Comparison of ENCODE assay signal across 1 cellular context in genomic region chr14:49659526-49660455, GRCh38.
TF ChIP-seq lines count a peak whose summit lies in the region.

No MANE protein-coding gene starts in this region.

TF ChIP-seq in HepG2, 621 proteins besides CTCF, POLR2A, EP300 and RAD21 (continues in another document):
- no peak for TF ChIP-seq TRIM24 (CRISPR knock-in tag; IDR thresholded peaks at IDR 0.05)
- no peak for TF ChIP-seq KLF12 (CRISPR knock-in tag; IDR thresholded peaks at IDR 0.05; ENCODE audit: borderline replicate concordance)
- no peak for TF ChIP-seq ZNF883 (CRISPR knock-in tag; IDR thresholded peaks at IDR 0.05; ENCODE audit: not compliant biosample characterization)
- no peak for TF ChIP-seq XBP1 (CRISPR knock-in tag; IDR thresholded peaks at IDR 0.05)
- peak; percentile 93 for TF ChIP-seq CEBPB (IDR thresholded peaks at IDR 0.05; ENCODE audit: borderline replicate concordance, low read depth, low read length)
- no peak for TF ChIP-seq NKX3-1 (CRISPR knock-in tag; IDR thresholded peaks at IDR 0.05)
- no peak for TF ChIP-seq ZBTB26 (CRISPR knock-in tag; IDR thresholded peaks at IDR 0.05; ENCODE audit: borderline replicate concordance)
- no peak for TF ChIP-seq NBN (conservative IDR thresholded peaks at IDR 0.05)
- TF ChIP-seq ZNF713 (CRISPR knock-in tag; IDR thresholded peaks at IDR 0.05) = no peak
- 0 out of 2 replicates have a peak, but pooled peaks have one; percentile 22 for TF ChIP-seq ERF (CRISPR knock-in tag; IDR thresholded peaks at IDR 0.05)
- TF ChIP-seq ZBTB42 (CRISPR knock-in tag; IDR thresholded peaks at IDR 0.05) = no peak
- TF ChIP-seq SOX6 (IDR thresholded peaks at IDR 0.05) = no peak
- peak; percentile 49 for TF ChIP-seq SOX6 (CRISPR knock-in tag; IDR thresholded peaks at IDR 0.05)
- TF ChIP-seq ZNF800 (CRISPR knock-in tag; IDR thresholded peaks at IDR 0.05) = no peak
- TF ChIP-seq ZNF879 (CRISPR knock-in tag; IDR thresholded peaks at IDR 0.05) = no peak
- 0 out of 2 replicates have a peak, but pooled peaks have one; percentile 39 for TF ChIP-seq JUND (CRISPR knock-in tag; IDR thresholded peaks at IDR 0.05)
- peak; percentile 34; the same call in 1 of the 2 replicates for TF ChIP-seq ETV5 (CRISPR knock-in tag; IDR thresholded peaks at IDR 0.05; ENCODE audit: borderline replicate concordance)
- TF ChIP-seq GTF3A (CRISPR knock-in tag; conservative IDR thresholded peaks at IDR 0.05) = no peak
- TF ChIP-seq GATAD2A (CRISPR knock-in tag; IDR thresholded peaks at IDR 0.05) = peak; percentile 91
- no peak for TF ChIP-seq FOXP1 (IDR thresholded peaks at IDR 0.05)
- TF ChIP-seq FOXP1 (CRISPR knock-in tag; IDR thresholded peaks at IDR 0.05) = peak; percentile 90
- TF ChIP-seq RFX5 (IDR thresholded peaks at IDR 0.05; ENCODE audit: low read depth, low read length) = peak; percentile 36; the same call in 1 of the 2 replicates
- TF ChIP-seq ZNF749 (CRISPR knock-in tag; IDR thresholded peaks at IDR 0.05; ENCODE audit: borderline replicate concordance) = no peak
- TF ChIP-seq ZNF644 (CRISPR knock-in tag; IDR thresholded peaks at IDR 0.05; ENCODE audit: low read depth) = no peak
- no peak for TF ChIP-seq IRF9 (CRISPR knock-in tag; IDR thresholded peaks at IDR 0.05; ENCODE audit: borderline replicate concordance)
- no peak for TF ChIP-seq HBP1 (CRISPR knock-in tag; IDR thresholded peaks at IDR 0.05; ENCODE audit: low read depth)
- TF ChIP-seq ISL2 (CRISPR knock-in tag; IDR thresholded peaks at IDR 0.05) = no peak
- TF ChIP-seq REST (IDR thresholded peaks at IDR 0.05; ENCODE audit: borderline replicate concordance in 1 of 2, low read depth in 1 of 2, low read length in 2 of 2) = no peak
- peak; percentile 31; the same call in 1 of the 2 replicates for TF ChIP-seq ZMYM4 (CRISPR knock-in tag; IDR thresholded peaks at IDR 0.05)
- no peak for TF ChIP-seq HOXD1 (CRISPR knock-in tag; IDR thresholded peaks at IDR 0.05)
- TF ChIP-seq ELF3 (CRISPR knock-in tag; IDR thresholded peaks at IDR 0.05) = peak; percentile 60; the same call in 1 of the 2 replicates
- no peak for TF ChIP-seq ZNF367 (CRISPR knock-in tag; IDR thresholded peaks at IDR 0.05; ENCODE audit: borderline replicate concordance)
- TF ChIP-seq ATF4 (CRISPR knock-in tag; IDR thresholded peaks at IDR 0.05) = 0 out of 4 replicates have a peak, but pooled peaks of 1 of the 2 experiments have one; percentile 19
- TF ChIP-seq TBL1XR1 (IDR thresholded peaks at IDR 0.05; ENCODE audit: borderline replicate concordance, low read length, partially characterized antibody) = peak; percentile 44
- TF ChIP-seq ZNF792 (CRISPR knock-in tag; IDR thresholded peaks at IDR 0.05) = peak; percentile 49; the same call in 1 of the 2 replicates
- no peak for TF ChIP-seq ZNF20 (CRISPR knock-in tag; IDR thresholded peaks at IDR 0.05)
- TF ChIP-seq NR2F6 (IDR thresholded peaks at IDR 0.05) = peak; percentile 13; the same call in 1 of the 2 replicates
- no peak for TF ChIP-seq NR2F6 (CRISPR knock-in tag; IDR thresholded peaks at IDR 0.05)
- TF ChIP-seq ZNF562 (CRISPR knock-in tag; IDR thresholded peaks at IDR 0.05; ENCODE audit: borderline replicate concordance) = no peak
- TF ChIP-seq SOX13 (IDR thresholded peaks at IDR 0.05) = no peak
- peak in 1 of 2 experiments; percentile 72; a peak in 2 of 4 replicates for TF ChIP-seq SOX13 (CRISPR knock-in tag; conservative IDR thresholded peaks at IDR 0.05 in 1 of 2, IDR thresholded peaks at IDR 0.05 in 1 of 2)
- no peak for TF ChIP-seq TCF7L2 (IDR thresholded peaks at IDR 0.05; ENCODE audit: low read depth, low read length)
- no peak for TF ChIP-seq TMF1 (CRISPR knock-in tag; IDR thresholded peaks at IDR 0.05; ENCODE audit: low read depth)
- peak; percentile 17 for TF ChIP-seq TEAD3 (CRISPR knock-in tag; optimal IDR thresholded peaks at IDR 0.05; ENCODE audit: borderline replicate concordance)
- no peak for TF ChIP-seq ZNF30 (CRISPR knock-in tag; IDR thresholded peaks at IDR 0.05)
- TF ChIP-seq FOXK1 (CRISPR knock-in tag; IDR thresholded peaks at IDR 0.05; ENCODE audit: borderline replicate concordance, low read depth) = 0 out of 2 replicates have a peak, but pooled peaks have one; percentile 25
- peak; percentile 36; the same call in 1 of the 2 replicates for TF ChIP-seq IRF2 (CRISPR knock-in tag; IDR thresholded peaks at IDR 0.05)
- TF ChIP-seq PRDM10 (CRISPR knock-in tag; IDR thresholded peaks at IDR 0.05; ENCODE audit: low read depth) = 0 out of 2 replicates have a peak, but pooled peaks have one; percentile 60
- TF ChIP-seq KDM4B (CRISPR knock-in tag; IDR thresholded peaks at IDR 0.05) = no peak
